ENCODE assay signal across 8 cellular contexts in the genomic region with DNA sequence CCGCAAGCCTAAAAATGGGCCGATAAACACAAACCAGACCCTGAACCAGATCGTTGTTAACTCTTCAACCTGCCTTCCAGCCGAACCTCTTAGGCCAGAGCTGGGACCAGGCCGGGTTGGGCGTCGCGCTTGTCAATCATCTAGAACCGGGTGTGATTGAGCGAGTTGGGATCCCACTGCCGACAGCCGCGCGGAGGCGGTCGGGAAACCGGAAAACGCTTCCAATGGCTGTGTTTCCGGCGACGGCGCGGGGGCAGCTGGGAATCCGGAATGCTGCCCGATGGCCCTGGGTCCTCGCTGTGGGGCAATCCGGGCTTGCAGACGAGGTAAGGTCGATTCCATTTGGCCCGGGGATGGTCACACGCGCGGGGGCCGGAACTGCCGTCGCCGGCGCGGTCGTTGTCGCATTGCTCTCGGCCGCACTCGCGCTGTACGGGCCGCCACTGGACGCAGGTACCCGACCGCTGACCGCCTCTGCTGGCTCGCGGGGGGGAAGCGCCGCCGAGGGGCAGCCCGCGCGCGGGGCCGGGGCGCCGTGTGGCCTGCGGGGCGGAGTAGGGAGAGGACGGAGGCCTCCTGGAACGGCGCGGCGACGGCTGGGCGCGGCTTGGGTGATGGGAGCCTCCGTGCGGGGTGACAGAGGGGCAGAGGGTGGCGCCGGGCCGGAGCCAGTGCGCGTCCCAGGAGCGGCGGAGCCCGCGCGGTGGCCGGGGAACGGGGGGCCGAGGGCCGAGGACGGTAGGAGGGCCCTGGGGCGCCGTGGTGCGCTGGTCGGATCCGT. TPM values are rescaled to one million over a fixed set of nuclear protein-coding genes. Genes with fewer than 3 reads are reported as not detected.
A peak's percentile ranks its signal among the peaks of the same experiment; 100 is the strongest.
DNase-seq lines count a peak whose midpoint lies in the region; ATAC-seq and TF ChIP-seq lines count a peak whose summit lies in the region.

A gene (plus strand): TSS at position 224 of the 781 bp plus-strand sequence. CDS start 57 bp downstream, at position 281.

- intact Hi-C loops in ascending aorta (cut with DNase I) = loop anchor here (2.0 to 5.0 kb wide), 3 partner anchors 55 to 97 kb away; a partner anchor contains a TSS
- intact Hi-C loops in right cardiac atrium (cut with DNase I) = no loop called here
- intact Hi-C loops in uterus (cut with DNase I; ENCODE audit: low total_unique reads) = no loop called here

- peak; percentile 82 for DNase-seq in NCI-H146 treated with DMSO at 0.1 percent for 48 hours (lab: John Stamatoyannopoulos, UW; ENCODE audit: unreplicated experiment)
- DNase-seq in T-helper 2 cell treated with Interferon-gamma antibody and Interleukin-4, amounts not matched to agents 5 μg/mL and 100 μg/mL, for 36 hours (ENCODE audit: low spot score) = peak; percentile 81
- peak; percentile 67 to 96 for DNase-seq in ascending aorta (ENCODE audit: low spot score in 2 of 2)
- peak; percentile 96 to 98 (median 98) for DNase-seq in right cardiac atrium
- DNase-seq in pulmonary artery endothelial cell (ENCODE audit: low read depth, low spot score) = peak; percentile 88
- DNase-seq in uterus = peak; percentile 91 to 93

- TF ChIP-seq POLR2A in GM15510 (IDR thresholded peaks at IDR 0.05; ENCODE audit: borderline replicate concordance, extremely low read depth, insufficient read length) (peak; percentile 66), uterus (IDR thresholded peaks at IDR 0.05) (peak; percentile 52 to 57)

- peak within 1 kb of the TSS; percentile 95 for H3K27ac Mint-ChIP-seq in T-helper 2 cell treated with Interferon-gamma antibody and Interleukin-4, amounts not matched to agents 5 μg/mL and 100 μg/mL, for 36 hours

- H3K9me3 ChIP-seq in ascending aorta (no peaks in the 10 kb centered on the region), right cardiac atrium (ENCODE audit: control insufficient read depth, low read length) (no peaks in the 10 kb centered on the region), uterus (no peaks in the 10 kb centered on the region)

- H3K4me1 Mint-ChIP-seq in T-helper 2 cell treated with Interferon-gamma antibody and Interleukin-4, amounts not matched to agents 5 μg/mL and 100 μg/mL, for 36 hours (ENCODE audit: low read depth) = peaks cover 25% of the 10 kb centered on the region

- peaks cover 3% of the 10 kb centered on the region for H3K9me3 Mint-ChIP-seq in T-helper 2 cell treated with Interferon-gamma antibody and Interleukin-4, amounts not matched to agents 5 μg/mL and 100 μg/mL, for 36 hours

- peak within 1 kb of the TSS; percentile 96 for H3K4me3 Mint-ChIP-seq in T-helper 2 cell treated with Interferon-gamma antibody and Interleukin-4, amounts not matched to agents 5 μg/mL and 100 μg/mL, for 36 hours

- TF ChIP-seq CTCF in ascending aorta (IDR thresholded peaks at IDR 0.05) (no peak), uterus (IDR thresholded peaks at IDR 0.05) (peak in 1 of 4 experiments; percentile 22)

- H3K4me1 ChIP-seq in ascending aorta (peaks cover 6 to 21% of the 10 kb centered on the region in 2 donors), right cardiac atrium (ENCODE audit: control insufficient read depth, insufficient read depth, low read length) (peaks cover 10% of the 10 kb centered on the region), uterus (peaks cover 11 to 12% of the 10 kb centered on the region in 2 donors)

- no peaks in the 10 kb centered on the region for H3K27me3 ChIP-seq in ascending aorta
- H3K27me3 ChIP-seq in right cardiac atrium (ENCODE audit: control insufficient read depth, insufficient read depth) = no peaks in the 10 kb centered on the region
- H3K27me3 ChIP-seq in uterus = no peaks in the 10 kb centered on the region

- no peaks in the 10 kb centered on the region for H3K36me3 ChIP-seq in ascending aorta
- H3K36me3 ChIP-seq in uterus = no peaks in the 10 kb centered on the region

- WGBS in right cardiac atrium = 1% methylated on average over 95 of the region's 95 CpGs

- H3K4me3 ChIP-seq in ascending aorta (peak within 1 kb of the TSS; percentile 89 to 98), right cardiac atrium (ENCODE audit: low read length) (peak within 1 kb of the TSS; percentile 88), uterus (peak within 1 kb of the TSS; percentile 60 to 91)

- H3K27ac ChIP-seq in ascending aorta (peak within 1 kb of the TSS; percentile 95 to 96), right cardiac atrium (ENCODE audit: low read length) (peak within 1 kb of the TSS; percentile 90), uterus (peak within 1 kb of the TSS; percentile 78 to 85)

- peaks cover 3% of the 10 kb centered on the region for H3K27me3 Mint-ChIP-seq in T-helper 2 cell treated with Interferon-gamma antibody and Interleukin-4, amounts not matched to agents 5 μg/mL and 100 μg/mL, for 36 hours (ENCODE audit: low read depth)

- H3K36me3 Mint-ChIP-seq in T-helper 2 cell treated with Interferon-gamma antibody and Interleukin-4, amounts not matched to agents 5 μg/mL and 100 μg/mL, for 36 hours (ENCODE audit: low read depth) = peaks cover 9% of the 10 kb centered on the region

- peak; percentile 77 for ATAC-seq in HG02870 (IDR thresholded peaks at IDR 0.05; ENCODE audit: unreplicated experiment)
- ATAC-seq in right cardiac atrium = peak; percentile 96 to 98

RNA-seq across cellular contexts. Expression of the gene that starts here (rescaled TPM):
- 1.9 TPM for total RNA-seq in ascending aorta
- 10 to 100 TPM; 24.4 to 28.6 (median 26.5) TPM for total RNA-seq in right cardiac atrium
- 22.6 TPM for polyA plus RNA-seq in right cardiac atrium
- 15.6 and 17.9 TPM in 2 replicates for total RNA-seq in pulmonary artery endothelial cell
- 10 to 100 TPM; 26.0 to 37.9 (median 35.4) TPM for total RNA-seq in uterus

Comparison
In these comparisons a context has a peak if more than half of its experiments do, and no peak if none do; other contexts are left out.
1. Peak in every context shown above with its lines: DNase-seq, ATAC-seq, H3K4me3 ChIP-seq and H3K27ac ChIP-seq.